1 cellular context compared by ENCODE assay signal in the genomic region with DNA sequence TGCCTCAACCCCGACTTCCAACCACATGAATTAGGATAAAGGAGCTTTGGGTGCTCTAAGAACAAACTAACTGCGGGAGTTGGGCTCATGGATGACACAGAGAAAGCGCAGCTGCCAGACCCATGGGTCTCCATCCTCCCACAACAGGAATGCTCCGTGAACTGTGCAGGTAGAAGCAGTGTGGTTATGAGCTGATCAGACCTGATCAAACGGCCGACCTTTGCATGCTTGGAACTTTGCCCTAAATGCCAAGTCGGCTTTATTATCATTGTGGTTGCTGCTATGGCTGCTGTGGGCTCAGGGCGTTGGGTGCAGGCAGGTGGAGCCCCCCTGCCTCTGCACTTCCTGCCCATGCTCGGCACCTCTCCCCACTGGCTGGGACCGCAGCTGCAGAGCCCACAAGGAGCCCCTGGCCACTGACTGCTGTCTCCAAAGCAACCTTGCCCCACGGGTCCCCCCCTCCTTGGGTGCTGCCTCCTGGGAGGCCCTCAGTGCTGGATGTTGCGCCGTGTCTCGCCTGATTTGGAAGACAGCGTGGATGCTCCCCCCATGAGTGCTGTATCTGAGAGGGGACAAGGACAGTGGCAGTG.
TF ChIP-seq lines count a peak whose summit lies in the region.

No MANE protein-coding gene starts in this region.

TF ChIP-seq in HepG2, 621 proteins besides CTCF, POLR2A, EP300 and RAD21 (continued from another document):
- TF ChIP-seq, protein P1, sequence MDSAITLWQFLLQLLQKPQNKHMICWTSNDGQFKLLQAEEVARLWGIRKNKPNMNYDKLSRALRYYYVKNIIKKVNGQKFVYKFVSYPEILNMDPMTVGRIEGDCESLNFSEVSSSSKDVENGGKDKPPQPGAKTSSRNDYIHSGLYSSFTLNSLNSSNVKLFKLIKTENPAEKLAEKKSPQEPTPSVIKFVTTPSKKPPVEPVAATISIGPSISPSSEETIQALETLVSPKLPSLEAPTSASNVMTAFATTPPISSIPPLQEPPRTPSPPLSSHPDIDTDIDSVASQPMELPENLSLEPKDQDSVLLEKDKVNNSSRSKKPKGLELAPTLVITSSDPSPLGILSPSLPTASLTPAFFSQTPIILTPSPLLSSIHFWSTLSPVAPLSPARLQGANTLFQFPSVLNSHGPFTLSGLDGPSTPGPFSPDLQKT (CRISPR knock-in tag; IDR thresholded peaks at IDR 0.05; ENCODE audit: borderline replicate concordance), result no peak
- TF ChIP-seq, protein P2, sequence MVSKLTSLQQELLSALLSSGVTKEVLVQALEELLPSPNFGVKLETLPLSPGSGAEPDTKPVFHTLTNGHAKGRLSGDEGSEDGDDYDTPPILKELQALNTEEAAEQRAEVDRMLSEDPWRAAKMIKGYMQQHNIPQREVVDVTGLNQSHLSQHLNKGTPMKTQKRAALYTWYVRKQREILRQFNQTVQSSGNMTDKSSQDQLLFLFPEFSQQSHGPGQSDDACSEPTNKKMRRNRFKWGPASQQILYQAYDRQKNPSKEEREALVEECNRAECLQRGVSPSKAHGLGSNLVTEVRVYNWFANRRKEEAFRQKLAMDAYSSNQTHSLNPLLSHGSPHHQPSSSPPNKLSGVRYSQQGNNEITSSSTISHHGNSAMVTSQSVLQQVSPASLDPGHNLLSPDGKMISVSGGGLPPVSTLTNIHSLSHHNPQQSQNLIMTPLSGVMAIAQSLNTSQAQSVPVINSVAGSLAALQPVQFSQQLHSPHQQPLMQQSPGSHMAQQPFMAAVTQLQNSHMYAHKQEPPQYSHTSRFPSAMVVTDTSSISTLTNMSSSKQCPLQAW (CRISPR knock-in tag; IDR thresholded peaks at IDR 0.05), result no peak
- TF ChIP-seq HHEX (CRISPR knock-in tag; IDR thresholded peaks at IDR 0.05), result no peak
- no peak for TF ChIP-seq TBP (CRISPR knock-in tag; IDR thresholded peaks at IDR 0.05)
- TF ChIP-seq ETV6 (CRISPR knock-in tag; conservative IDR thresholded peaks at IDR 0.05), result no peak
- TF ChIP-seq, protein P3, sequence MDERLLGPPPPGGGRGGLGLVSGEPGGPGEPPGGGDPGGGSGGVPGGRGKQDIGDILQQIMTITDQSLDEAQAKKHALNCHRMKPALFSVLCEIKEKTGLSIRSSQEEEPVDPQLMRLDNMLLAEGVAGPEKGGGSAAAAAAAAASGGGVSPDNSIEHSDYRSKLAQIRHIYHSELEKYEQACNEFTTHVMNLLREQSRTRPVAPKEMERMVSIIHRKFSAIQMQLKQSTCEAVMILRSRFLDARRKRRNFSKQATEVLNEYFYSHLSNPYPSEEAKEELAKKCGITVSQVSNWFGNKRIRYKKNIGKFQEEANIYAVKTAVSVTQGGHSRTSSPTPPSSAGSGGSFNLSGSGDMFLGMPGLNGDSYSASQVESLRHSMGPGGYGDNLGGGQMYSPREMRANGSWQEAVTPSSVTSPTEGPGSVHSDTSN (CRISPR knock-in tag; IDR thresholded peaks at IDR 0.05), result no peak
- TF ChIP-seq MBD4 (IDR thresholded peaks at IDR 0.05; ENCODE audit: borderline replicate concordance, low read length), result no peak
- 0 out of 4 replicates have a peak, but pooled peaks of 1 of the 2 experiments have one; percentile 2 for TF ChIP-seq MAFK (conservative IDR thresholded peaks at IDR 0.05 in 1 of 2, IDR thresholded peaks at IDR 0.05 in 1 of 2; ENCODE audit: low read length in 2 of 2)
- no peak for TF ChIP-seq ISL2 (CRISPR knock-in tag; IDR thresholded peaks at IDR 0.05)
- TF ChIP-seq EZH2 (conservative IDR thresholded peaks at IDR 0.05; ENCODE audit: low read depth, low read length), result 0 out of 2 replicates have a peak, but pooled peaks have one; percentile 25
- TF ChIP-seq ZNF775 (CRISPR knock-in tag; IDR thresholded peaks at IDR 0.05; ENCODE audit: borderline replicate concordance), result no peak
